ENCODE assay signal across 10 cellular contexts in the genomic region with DNA sequence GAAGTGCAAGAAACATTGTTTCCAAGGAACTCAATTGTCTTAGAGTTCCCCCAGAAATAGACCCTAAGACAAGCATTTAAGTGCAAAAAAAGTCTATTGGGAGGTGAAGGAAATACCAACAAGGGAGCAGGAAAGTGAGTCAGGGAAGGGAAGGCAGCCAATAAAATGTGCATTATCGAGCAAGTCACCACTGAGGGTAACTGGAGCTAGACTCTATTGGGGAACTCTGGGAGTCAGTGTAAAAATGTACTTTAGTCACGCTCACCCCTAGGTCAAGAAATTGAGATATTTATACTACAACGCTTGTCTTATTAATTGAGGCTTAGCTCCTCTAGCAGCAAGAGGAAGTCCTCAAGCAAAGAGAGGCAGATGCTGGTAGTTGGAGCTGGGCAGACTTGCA.
DNase-seq lines count a peak whose midpoint lies in the region; TF ChIP-seq lines count a peak whose summit lies in the region.
"Had no signal": no experiment of that assay in that cellular context is flagged by ENCODE, and none has a peak within 500 bp of the region (broad histone marks: within the 10 kb centered on the region; RNA-seq: fewer than 3 reads in every experiment).

No MANE protein-coding gene starts in this region.

- H3K9me3 ChIP-seq in ascending aorta, result no peaks in the 10 kb centered on the region

- no peak for TF ChIP-seq CTCF in HFFc6 (IDR thresholded peaks at IDR 0.05)
- TF ChIP-seq CTCF in ascending aorta (IDR thresholded peaks at IDR 0.05), result no peak
- no peak for TF ChIP-seq CTCF in progenitor cell of endocrine pancreas (IDR thresholded peaks at IDR 0.05; ENCODE audit: unreplicated experiment)

- H3K4me3 ChIP-seq in ascending aorta, result no peak overlapping the region

- H3K4me3 Mint-ChIP-seq in HFFc6, result peak overlapping the region; percentile 33; the same call in 1 of the 2 replicates
- no peak overlapping the region for H3K4me3 Mint-ChIP-seq in progenitor cell of endocrine pancreas (ENCODE audit: low read depth)

- H3K4me1 Mint-ChIP-seq in HFFc6 (ENCODE audit: low read depth), result peaks cover 59% of the 10 kb centered on the region
- no peaks in the 10 kb centered on the region for H3K4me1 Mint-ChIP-seq in progenitor cell of endocrine pancreas (ENCODE audit: low read depth)

- intact Hi-C loops in ascending aorta (cut with DNase I), result no loop called here

- H3K4me1 ChIP-seq in ascending aorta, result no peaks in the 10 kb centered on the region

- no peaks in the 10 kb centered on the region for H3K27me3 ChIP-seq in ascending aorta

- H3K36me3 Mint-ChIP-seq in HFFc6 (ENCODE audit: low read depth), result peaks cover 20% of the 10 kb centered on the region
- H3K36me3 Mint-ChIP-seq in progenitor cell of endocrine pancreas (ENCODE audit: insufficient read depth), result no peaks in the 10 kb centered on the region

- no peaks in the 10 kb centered on the region for H3K36me3 ChIP-seq in ascending aorta

- DNase-seq in HFFc6 (peak; percentile 89), ascending aorta (ENCODE audit: low spot score in 2 of 2) (no peak), glomerular endothelial cell (ENCODE audit: extremely low read depth, low read depth, low spot score) (peak; percentile 97), stromal cell of bone marrow (ENCODE audit: low read depth) (peak; percentile 89), progenitor cell of endocrine pancreas (ENCODE audit: low spot score, unreplicated experiment) (no peak), GM19240 (ENCODE audit: insufficient read length, low spot score) (no peak), D341Med (ENCODE audit: low spot score) (no peak)
- DNase-seq: caudate nucleus; hypothalamus; stimulated activated CD4-positive, alpha-beta T cell treated with anti-CD3 and anti-CD28 coated beads, Interleukin-12 subunit alpha, Interleukin-12 subunit beta, amount 100 ng/mL, for 4 hours had no signal

- peak overlapping the region; percentile 88 for H3K27ac Mint-ChIP-seq in HFFc6
- H3K27ac Mint-ChIP-seq in progenitor cell of endocrine pancreas, result no peak overlapping the region

- H3K9me3 Mint-ChIP-seq in HFFc6, result peaks cover 13% of the 10 kb centered on the region
- H3K9me3 Mint-ChIP-seq in progenitor cell of endocrine pancreas (ENCODE audit: low read depth), result peaks cover 6% of the 10 kb centered on the region

- peak overlapping the region; percentile 40 to 50 for H3K27ac ChIP-seq in ascending aorta

- no peaks in the 10 kb centered on the region for H3K27me3 Mint-ChIP-seq in HFFc6 (ENCODE audit: insufficient read depth)
- peaks cover 2% of the 10 kb centered on the region for H3K27me3 Mint-ChIP-seq in progenitor cell of endocrine pancreas

Comparison
In these comparisons a context has a peak if more than half of its experiments do, and no peak if none do; other contexts are left out.
1. DNase-seq: peak in HFFc6 (single experiment), glomerular endothelial cell (single experiment) and stromal cell of bone marrow (single experiment); none in ascending aorta (0 of 2), progenitor cell of endocrine pancreas (single experiment), GM19240 (single experiment) and D341Med (single experiment).